In genomic region chr5:111509119-111509518, GRCh38 we compare ENCODE assay signal across 15 cellular contexts. TPM values are rescaled to one million over a fixed set of nuclear protein-coding genes. Genes with fewer than 3 reads are reported as not detected.
DNase-seq lines count a peak whose midpoint lies in the region; TF ChIP-seq lines count a peak whose summit lies in the region.
"Had no signal": no experiment of that assay in that cellular context is flagged by ENCODE, and none has a peak within 500 bp of the region (broad histone marks: within the 10 kb centered on the region; RNA-seq: fewer than 3 reads in every experiment).

No MANE protein-coding gene starts in this region.

- peaks cover 46% of the 10 kb centered on the region for H3K4me1 Mint-ChIP-seq in T-helper 1 cell treated with Interleukin-12 subunit alpha and Interleukin-12 subunit beta and Interleukin-4 antibody, amounts not matched to agents 30 μg/mL and 1 μg/mL, for 36 hours (ENCODE audit: low read depth)
- peaks cover 75% of the 10 kb centered on the region for H3K4me1 Mint-ChIP-seq in chondrocyte (ENCODE audit: low read depth)
- peaks cover 49% of the 10 kb centered on the region for H3K4me1 Mint-ChIP-seq in neural crest cell

- peak overlapping the region; percentile 52 for H3K4me3 Mint-ChIP-seq in T-helper 1 cell treated with Interleukin-12 subunit alpha and Interleukin-12 subunit beta and Interleukin-4 antibody, amounts not matched to agents 30 μg/mL and 1 μg/mL, for 36 hours
- peak overlapping the region; percentile 89 for H3K4me3 Mint-ChIP-seq in chondrocyte (ENCODE audit: unreplicated experiment)
- peak overlapping the region; percentile 96 for H3K4me3 Mint-ChIP-seq in neural crest cell
- H3K4me3 Mint-ChIP-seq: activated B cell treated with CpG ODN at 0.5 μM for 24 hours, HFFc6 had no signal

- H3K27ac Mint-ChIP-seq in T-helper 1 cell treated with Interleukin-12 subunit alpha and Interleukin-12 subunit beta and Interleukin-4 antibody, amounts not matched to agents 30 μg/mL and 1 μg/mL, for 36 hours, result no peak overlapping the region
- H3K27ac Mint-ChIP-seq in chondrocyte (ENCODE audit: unreplicated experiment) (no peak overlapping the region), neural crest cell (ENCODE audit: unreplicated experiment) (no peak overlapping the region)
- H3K27ac Mint-ChIP-seq: activated B cell treated with CpG ODN at 0.5 μM for 24 hours, HFFc6 had no signal

- TF ChIP-seq CTCF in chondrocyte (IDR thresholded peaks at IDR 0.05), result no peak
- no peak for TF ChIP-seq CTCF in neural crest cell (conservative IDR thresholded peaks at IDR 0.05)
- TF ChIP-seq CTCF in GM13976 (IDR thresholded peaks at IDR 0.05; ENCODE audit: borderline replicate concordance, control extremely low read depth, extremely low read depth, insufficient read depth, missing control alignments), result no peak

- H3K9me3 Mint-ChIP-seq in T-helper 1 cell treated with Interleukin-12 subunit alpha and Interleukin-12 subunit beta and Interleukin-4 antibody, amounts not matched to agents 30 μg/mL and 1 μg/mL, for 36 hours, result no peaks in the 10 kb centered on the region
- H3K9me3 Mint-ChIP-seq in chondrocyte (ENCODE audit: low read depth) (no peaks in the 10 kb centered on the region), neural crest cell (no peaks in the 10 kb centered on the region)
- H3K9me3 Mint-ChIP-seq: activated B cell treated with CpG ODN at 0.5 μM for 24 hours; activated T-cell treated with anti-CD3 and anti-CD28 coated beads, Interleukin-2, amount 50 U/mL, for 72 hours; HFFc6 had no signal

- DNase-seq in T-helper 1 cell (no peak), NCI-H526 (lab: John Stamatoyannopoulos, UW) (peak; percentile 10 to 43), chondrocyte (ENCODE audit: low spot score) (no peak), neural crest cell (ENCODE audit: low read depth, low spot score) (no peak), GM13976 (ENCODE audit: low spot score) (no peak), NAMALWA (ENCODE audit: low spot score) (no peak), ecto neural progenitor cell (ENCODE audit: low spot score) (no peak)
- DNase-seq: activated B cell treated with CpG ODN at 0.5 μM for 24 hours; activated T-cell treated with anti-CD3 and anti-CD28 coated beads, Interleukin-2, amount 50 U/mL, for 72 hours; body of pancreas; HFFc6; MV-4-11; PC-3 had no signal

- peaks cover 26% of the 10 kb centered on the region for H3K36me3 Mint-ChIP-seq in T-helper 1 cell treated with Interleukin-12 subunit alpha and Interleukin-12 subunit beta and Interleukin-4 antibody, amounts not matched to agents 30 μg/mL and 1 μg/mL, for 36 hours (ENCODE audit: low read depth)
- H3K36me3 Mint-ChIP-seq in chondrocyte (ENCODE audit: low read depth) (peaks cover 5% of the 10 kb centered on the region), neural crest cell (ENCODE audit: low read depth) (peaks cover 4% of the 10 kb centered on the region)

- H3K27me3 Mint-ChIP-seq in T-helper 1 cell treated with Interleukin-12 subunit alpha and Interleukin-12 subunit beta and Interleukin-4 antibody, amounts not matched to agents 30 μg/mL and 1 μg/mL, for 36 hours (ENCODE audit: low read depth), result no peaks in the 10 kb centered on the region
- H3K27me3 Mint-ChIP-seq in chondrocyte (ENCODE audit: low read depth) (no peaks in the 10 kb centered on the region), neural crest cell (ENCODE audit: low read depth) (no peaks in the 10 kb centered on the region)
- H3K27me3 Mint-ChIP-seq: activated B cell treated with CpG ODN at 0.5 μM for 24 hours; CD4-positive, alpha-beta memory T cell had no signal

- in situ Hi-C loops in GM13976 (cut with MboI; ENCODE audit: low sequenced_read_pairs, unreplicated experiment), result no loop called here

RNA-seq across cellular contexts. Expression of gene STARD4, which starts 3.2 kb away (rescaled TPM):
- 47.7 to 70.9 TPM (median 69.6 TPM) in 3 replicates for total RNA-seq in chondrocyte
- total RNA-seq in neural crest cell, result 62.3 and 62.5 TPM in 2 replicates

Comparison
In these comparisons a context has a peak if more than half of its experiments do, and no peak if none do; other contexts are left out.
1. DNase-seq: peak in NCI-H526 (2 of 2); none in T-helper 1 cell (0 of 5), chondrocyte (single experiment), neural crest cell (single experiment), GM13976 (single experiment), NAMALWA (single experiment) and ecto neural progenitor cell (single experiment).
2. Peak in every context shown above with its lines, with median percentiles within 50 percentile points of each other: H3K4me3 Mint-ChIP-seq.